ENCODE assay signal across 28 cellular contexts in the genomic region with DNA sequence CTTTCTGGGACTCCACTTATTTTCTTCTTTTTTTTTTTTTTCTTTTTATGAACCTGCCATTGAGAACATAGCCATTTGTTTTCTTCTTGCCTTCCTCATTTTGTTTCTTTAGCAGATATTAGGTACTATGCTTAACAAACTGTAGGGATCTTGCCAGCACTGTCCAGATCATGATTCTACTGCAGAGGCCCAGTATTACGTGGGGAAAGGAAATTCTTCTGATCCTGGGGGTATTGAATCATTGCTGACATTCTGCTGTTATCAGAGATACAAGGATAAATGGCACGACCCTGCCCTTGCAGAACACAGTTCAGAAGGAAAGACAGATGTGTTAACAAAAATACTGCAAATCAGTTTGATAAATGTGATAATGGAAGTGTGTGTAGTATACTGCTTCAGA.
"Had no signal": no experiment of that assay in that cellular context is flagged by ENCODE, and none has a peak within 500 bp of the region (broad histone marks: within the 10 kb centered on the region; RNA-seq: fewer than 3 reads in every experiment).

No MANE protein-coding gene starts in this region.

- H3K9me3 ChIP-seq: breast epithelium, MG63 had no signal

- H3K4me3 Mint-ChIP-seq: activated CD8-positive, alpha-beta T cell treated with anti-CD3 and anti-CD28 coated beads for 36 hours; activated naive CD4-positive, alpha-beta T cell treated with anti-CD3 and anti-CD28 coated beads, Interleukin-2, amount 10 ng/mL, durations not matched to agents 7 days and 5 days; activated naive CD8-positive, alpha-beta T cell treated with anti-CD3 and anti-CD28 coated beads for 36 hours; activated T-cell treated with anti-CD3 and anti-CD28 coated beads, Interleukin-2, amount 50 U/mL, for 72 hours; T-cell had no signal

- H3K36me3 Mint-ChIP-seq: activated naive CD4-positive, alpha-beta T cell treated with anti-CD3 and anti-CD28 coated beads, Interleukin-2, amount 10 ng/mL, durations not matched to agents 7 days and 5 days had no signal

- H3K9me3 Mint-ChIP-seq: activated CD8-positive, alpha-beta T cell treated with anti-CD3 and anti-CD28 coated beads for 36 hours; activated naive CD4-positive, alpha-beta T cell treated with anti-CD3 and anti-CD28 coated beads, Interleukin-2, amount 10 ng/mL, durations not matched to agents 7 days and 5 days; activated naive CD8-positive, alpha-beta T cell treated with anti-CD3 and anti-CD28 coated beads for 36 hours; activated T-cell treated with anti-CD3 and anti-CD28 coated beads, Interleukin-2, amount 50 U/mL, for 72 hours; activated T-helper 2 cell treated with anti-CD3 and anti-CD28 coated beads, Interferon-gamma antibody, Interleukin-2, Interleukin-4, amounts not matched to agents 10 μg/mL and 5 μg/mL and 100 μg/mL, durations not matched to agents 14 hours and 24 hours and 36 hours; T-cell had no signal

- H3K4me3 ChIP-seq: breast epithelium, MG63, SK-N-MC had no signal

- DNase-seq: activated CD4-positive, alpha-beta T cell treated with anti-CD3 and anti-CD28 coated beads for 4 hours; activated CD8-positive, alpha-beta memory T cell treated with anti-CD3 and anti-CD28 coated beads, Interleukin-2, amount 50 U/mL, for 4 hours; activated CD8-positive, alpha-beta T cell treated with anti-CD3 and anti-CD28 coated beads for 36 hours; activated gamma-delta T cell treated with Interleukin-2 at 50 U/mL for 16 hours; activated naive CD4-positive, alpha-beta T cell treated with anti-CD3 and anti-CD28 coated beads, Interleukin-2, amount 10 ng/mL, durations not matched to agents 7 days and 5 days; activated naive CD8-positive, alpha-beta T cell treated with anti-CD3 and anti-CD28 coated beads for 36 hours; activated T-cell treated with anti-CD3 and anti-CD28 coated beads, Interleukin-2, amount 50 U/mL, for 72 hours; anterior cingulate cortex; central memory CD4-positive, alpha-beta T cell; MG63; NCI-H1105; NCI-H1436; NCI-H1694 treated with DMSO at 0.1 percent for 48 hours; NCI-H2029 treated with DMSO at 0.1 percent for 48 hours; NCI-H510A treated with DMSO at 0.1 percent for 48 hours; NCI-H69; NK-92 treated with Interleukin-12 subunit alpha and Interleukin-12 subunit beta, amount 100 ng/mL, for 24 hours; OCI-M1; RPMI8226; T-cell; T-helper 2 cell; WERI-Rb-1 had no signal

- ATAC-seq: activated CD4-positive, CD25-positive, alpha-beta regulatory T cell treated with anti-CD3 and anti-CD28 coated beads, Interleukin-2, amount 50 U/mL, for 24 hours; activated CD8-positive, alpha-beta T cell treated with anti-CD3 and anti-CD28 coated beads for 36 hours; activated T-cell treated with anti-CD3 and anti-CD28 coated beads, Interleukin-2, amount 50 U/mL, for 72 hours; Panc1; Right ventricle myocardium inferior; T-cell had no signal

- H3K27ac ChIP-seq: breast epithelium, SK-N-MC, WERI-Rb-1 had no signal

- H3K36me3 ChIP-seq: breast epithelium, MG63, WERI-Rb-1 had no signal

- H3K4me1 Mint-ChIP-seq: activated naive CD4-positive, alpha-beta T cell treated with anti-CD3 and anti-CD28 coated beads, Interleukin-2, amount 10 ng/mL, durations not matched to agents 7 days and 5 days; activated naive CD8-positive, alpha-beta T cell treated with anti-CD3 and anti-CD28 coated beads for 36 hours had no signal

- H3K27me3 ChIP-seq: breast epithelium, MG63 had no signal

- H3K4me1 ChIP-seq: breast epithelium had no signal

- H3K27ac Mint-ChIP-seq: activated CD8-positive, alpha-beta T cell treated with anti-CD3 and anti-CD28 coated beads for 36 hours; activated naive CD4-positive, alpha-beta T cell treated with anti-CD3 and anti-CD28 coated beads, Interleukin-2, amount 10 ng/mL, durations not matched to agents 7 days and 5 days; activated naive CD8-positive, alpha-beta T cell treated with anti-CD3 and anti-CD28 coated beads for 36 hours; activated T-cell treated with anti-CD3 and anti-CD28 coated beads, Interleukin-2, amount 50 U/mL, for 72 hours; activated T-helper 2 cell treated with anti-CD3 and anti-CD28 coated beads, Interferon-gamma antibody, Interleukin-2, Interleukin-4, amounts not matched to agents 10 μg/mL and 5 μg/mL and 100 μg/mL, durations not matched to agents 14 hours and 24 hours and 36 hours; T-cell had no signal
